In genomic region chr9:73089304-73089985, GRCh38 we compare ENCODE assay signal across 21 cellular contexts.
"Had no signal": no experiment of that assay in that cellular context is flagged by ENCODE, and none has a peak within 500 bp of the region (broad histone marks: within the 10 kb centered on the region; RNA-seq: fewer than 3 reads in every experiment).

No MANE protein-coding gene starts in this region.

- ATAC-seq: activated CD4-positive, alpha-beta T cell treated with anti-CD3 and anti-CD28 coated beads for 36 hours; activated CD8-positive, alpha-beta memory T cell treated with anti-CD3 and anti-CD28 coated beads, Interleukin-2, amount 10 ng/mL, durations not matched to agents 7 days and 5 days; activated CD8-positive, alpha-beta T cell treated with anti-CD3 and anti-CD28 coated beads, Interleukin-2, amount 10 ng/mL, durations not matched to agents 7 days and 5 days; activated naive CD4-positive, alpha-beta T cell treated with anti-CD3 and anti-CD28 coated beads, Interleukin-2, amount 50 U/mL, for 72 hours; activated T-cell treated with anti-CD3 and anti-CD28 coated beads, Interleukin-2, amount 50 U/mL, for 72 hours; gastrocnemius medialis; right lobe of liver had no signal

- H3K27me3 ChIP-seq: breast epithelium, gastrocnemius medialis, right lobe of liver, uterus had no signal

- FAIRE-seq: islet of Langerhans had no signal

- DNase-seq: activated CD4-positive, alpha-beta T cell treated with anti-CD3 and anti-CD28 coated beads for 36 hours; activated CD4-positive, CD25-positive, alpha-beta regulatory T cell; activated CD8-positive, alpha-beta memory T cell treated with anti-CD3 and anti-CD28 coated beads, Interleukin-2, amount 10 ng/mL, durations not matched to agents 7 days and 5 days; activated CD8-positive, alpha-beta T cell treated with anti-CD3 and anti-CD28 coated beads, Interleukin-2, amount 10 ng/mL, durations not matched to agents 7 days and 5 days; activated naive CD4-positive, alpha-beta T cell; activated T-cell treated with anti-CD3 and anti-CD28 coated beads, Interleukin-2, amount 50 U/mL, for 72 hours; endodermal cell; gastrocnemius medialis; glutamatergic neuron; left ventricle myocardium inferior; mesendoderm; right lobe of liver; stimulated activated CD4-positive, alpha-beta T cell treated with anti-CD3 and anti-CD28 coated beads, Interleukin-12 subunit alpha, Interleukin-12 subunit beta, amount 100 ng/mL, for 4 hours; stimulated activated CD4-positive, alpha-beta T cell treated with anti-CD3 and anti-CD28 coated beads, Interleukin-4, amount 100 ng/mL, for 1 hour; substantia nigra; uterus had no signal

- H3K4me3 ChIP-seq: breast epithelium, gastrocnemius medialis, left ventricle myocardium inferior, lung, right lobe of liver, uterus had no signal

- H3K27ac ChIP-seq: breast epithelium, epithelial cell of prostate, gastrocnemius medialis, left ventricle myocardium inferior, right lobe of liver, uterus had no signal

- H3K9me3 ChIP-seq: breast epithelium, gastrocnemius medialis, left ventricle myocardium inferior had no signal

- H3K36me3 ChIP-seq: breast epithelium, gastrocnemius medialis, left ventricle myocardium inferior, right lobe of liver, uterus had no signal

- H3K4me1 ChIP-seq: breast epithelium, gastrocnemius medialis, left ventricle myocardium inferior, uterus had no signal
